ENCODE assay signal across 30 cellular contexts in the genomic region with DNA sequence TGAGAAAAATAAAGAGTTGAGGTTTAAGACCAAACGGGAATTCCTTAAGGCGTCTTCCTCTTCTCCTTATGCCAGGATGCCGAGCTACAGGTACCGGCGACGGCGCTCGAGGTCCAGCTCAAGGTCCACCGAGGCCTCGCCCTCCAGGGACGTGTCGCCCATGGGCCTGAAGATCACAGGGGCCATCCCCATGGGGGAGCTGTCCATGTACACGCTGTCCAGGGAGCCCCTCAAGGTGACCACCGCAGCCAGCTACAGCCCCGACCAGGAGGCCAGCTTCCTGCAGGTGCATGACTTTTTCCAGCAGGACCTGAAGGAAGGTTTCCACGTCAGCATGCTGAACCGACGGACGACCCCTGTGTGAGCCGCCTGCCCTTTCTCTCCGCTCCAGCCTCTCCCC. TPM values are rescaled to one million over a fixed set of nuclear protein-coding genes. Genes with fewer than 3 reads are reported as not detected.
A peak's percentile ranks its signal among the peaks of the same experiment; 100 is the strongest.
DNase-seq lines count a peak whose midpoint lies in the region; ATAC-seq, FAIRE-seq and TF ChIP-seq lines count a peak whose summit lies in the region.
"Had no signal": no experiment of that assay in that cellular context is flagged by ENCODE, and none has a peak within 500 bp of the region (broad histone marks: within the 10 kb centered on the region; RNA-seq: fewer than 3 reads in every experiment).

No MANE protein-coding gene starts in this region.

- intact Hi-C loops in sciatic nerve (cut with DNase I) = no loop called here

- H3K27me3 ChIP-seq in H1 (replicated peaks in 1 of 4; ENCODE audit: control insufficient read depth in 3 of 4, extremely low read depth in 1 of 4, insufficient read depth in 3 of 4, low read length in 3 of 4) = no peaks in the 10 kb centered on the region
- H3K27me3 ChIP-seq in neuronal stem cell (ENCODE audit: control insufficient read depth in 3 of 3, insufficient read depth in 3 of 3, low read depth in 1 of 3, low read length in 3 of 3) = no peaks in the 10 kb centered on the region
- H3K27me3 ChIP-seq: BE2C, BLaER1 had no signal

- no peaks in the 10 kb centered on the region; the same call in 1 of the 2 replicates for H3K79me1 ChIP-seq in H1 (ENCODE audit: low read depth, low read length)
- no peaks in the 10 kb centered on the region for H3K79me1 ChIP-seq in neuronal stem cell (ENCODE audit: low read depth, low read length)

- H3K9ac ChIP-seq in H1 (replicated peaks in 1 of 4; ENCODE audit: extremely low read depth in 1 of 4, low read depth in 3 of 4, low read length in 3 of 4) (no peak overlapping the region), neuronal stem cell (ENCODE audit: low read depth, low read length, poor library complexity) (no peak overlapping the region)
- H3K9ac ChIP-seq: BLaER1 had no signal

- no peaks in the 10 kb centered on the region for H3K9me3 ChIP-seq in H1 (ENCODE audit: insufficient read depth in 2 of 2, low read depth in 1 of 2, low read length in 1 of 2)
- peaks cover 0 to 4% of the 10 kb centered on the region in 2 donors for H3K9me3 ChIP-seq in neuronal stem cell (replicated peaks in 1 of 2; ENCODE audit: control insufficient read depth in 2 of 2, insufficient read depth in 1 of 2, low read depth in 1 of 2, low read length in 2 of 2)
- H3K9me3 ChIP-seq: BE2C, BLaER1 had no signal

- no peak for TF ChIP-seq POLR2A in H1 (IDR thresholded peaks at IDR 0.05; ENCODE audit: control extremely low read depth in 1 of 2, low read depth in 2 of 2, low read length in 2 of 2)

- TF ChIP-seq CTCF in H1 (IDR thresholded peaks at IDR 0.05; ENCODE audit: control extremely low read depth in 1 of 3, insufficient read depth in 1 of 3, low read depth in 1 of 3, low read length in 3 of 3) = no peak

- no peaks in the 10 kb centered on the region for H3K4me1 ChIP-seq in H1 (replicated peaks in 1 of 4; ENCODE audit: control insufficient read depth in 3 of 4, insufficient read depth in 4 of 4, low read length in 3 of 4)
- H3K4me1 ChIP-seq in neuronal stem cell (ENCODE audit: control insufficient read depth in 2 of 2, insufficient read depth in 1 of 2, low read depth in 1 of 2, low read length in 2 of 2) = peaks cover 0 to 7% of the 10 kb centered on the region in 2 donors
- H3K4me1 ChIP-seq: BLaER1 had no signal

- H2BK120ac ChIP-seq in H1 (replicated peaks; ENCODE audit: low read depth, low read length) = no peak overlapping the region
- H2BK120ac ChIP-seq in neuronal stem cell (ENCODE audit: low read depth, low read length) = no peak overlapping the region

- H4K91ac ChIP-seq in H1 (replicated peaks; ENCODE audit: insufficient read length, low read length) (no peak overlapping the region), neuronal stem cell (ENCODE audit: low read depth, low read length, poor library complexity) (no peak overlapping the region)

- H3K56ac ChIP-seq in H1 (replicated peaks; ENCODE audit: insufficient read length, low read depth, low read length) = no peak overlapping the region

- H3K14ac ChIP-seq in H1 (ENCODE audit: insufficient read length) = no peak overlapping the region
- no peak overlapping the region for H3K14ac ChIP-seq in neuronal stem cell (ENCODE audit: low read length)

- H4K20me1 ChIP-seq in H1 (replicated peaks in 1 of 2; ENCODE audit: control insufficient read depth in 1 of 2, insufficient read depth in 2 of 2, low read length in 2 of 2) = peaks cover 0 to 5% of the 10 kb centered on the region in 2 experiments
- H4K20me1 ChIP-seq: BLaER1 had no signal

- H3K79me2 ChIP-seq in H1 (ENCODE audit: control insufficient read depth in 1 of 2, insufficient read depth in 2 of 2, low read length in 2 of 2) = no peaks in the 10 kb centered on the region

- H2AFZ ChIP-seq in H1 (ENCODE audit: low read length) (no peak overlapping the region), neuronal stem cell (ENCODE audit: low read length) (no peak overlapping the region)

- H2BK12ac ChIP-seq in H1 (ENCODE audit: low read depth, low read length) (no peak overlapping the region), neuronal stem cell (ENCODE audit: low read length) (no peak overlapping the region)

- H3K4me2 ChIP-seq in H1 (ENCODE audit: insufficient read depth in 1 of 2, low read depth in 2 of 2, low read length in 2 of 2) (no peak overlapping the region), neuronal stem cell (ENCODE audit: insufficient read depth, low read length, poor library complexity, severe bottlenecking) (no peak overlapping the region)
- H3K4me2 ChIP-seq: BLaER1 had no signal

- no peak for TF ChIP-seq EP300 in H1 (IDR thresholded peaks at IDR 0.05; ENCODE audit: borderline replicate concordance in 1 of 2, low read depth in 2 of 2, low read length in 2 of 2)

- H3K18ac ChIP-seq in H1 (ENCODE audit: extremely low read depth, low read length) (no peak overlapping the region), neuronal stem cell (ENCODE audit: low read length) (peak overlapping the region; percentile 38)

- no peak overlapping the region for H2BK20ac ChIP-seq in H1 (ENCODE audit: low read length)

- H3K4me3 ChIP-seq in H1 (ENCODE audit: extremely low read depth in 1 of 4, insufficient read depth in 2 of 4, low read depth in 3 of 4, low read length in 4 of 4) (no peak overlapping the region), neuronal stem cell (ENCODE audit: low read length in 2 of 2) (no peak overlapping the region)
- H3K4me3 ChIP-seq: BLaER1, GM12878 had no signal

- no peak for FAIRE-seq in H1 (lab: Jason Lieb, UNC)
- FAIRE-seq: A204.1, GM12878, GM12892, GM19239 had no signal

- ATAC-seq in sciatic nerve = no peak
- ATAC-seq: GM12878 had no signal

- H2BK5ac ChIP-seq in H1 (ENCODE audit: low read depth, low read length) (no peak overlapping the region), neuronal stem cell (ENCODE audit: low read length) (no peak overlapping the region)

- TF ChIP-seq RAD21 in H1 (IDR thresholded peaks at IDR 0.05 in 1 of 2, conservative IDR thresholded peaks at IDR 0.05 in 1 of 2; ENCODE audit: low read depth in 2 of 2, low read length in 2 of 2) = no peak

- H3K23me2 ChIP-seq in H1 (ENCODE audit: low read depth, low read length) = peaks cover 9% of the 10 kb centered on the region; the same call in 1 of the 2 replicates

- H4K8ac ChIP-seq in H1 (ENCODE audit: extremely low read depth, insufficient read depth, low read length) (peak overlapping the region; percentile 25; the same call in 1 of the 2 replicates), neuronal stem cell (ENCODE audit: low read depth, low read length) (peak overlapping the region; percentile 65)

- POLR2A ChIA-PET in H1 (lab: Charles Lee; ENCODE audit: partially characterized antibody) = interaction anchor here (1.0 to 1.6 kb wide), 4 partner anchors 9 to 17 kb away, joined by 3 to 4 read pairs (median 3); no protein-coding TSS in a partner anchor

- H4K5ac ChIP-seq in H1 (ENCODE audit: insufficient read length, low read depth, low read length) = no peak overlapping the region

- H3K4ac ChIP-seq in H1 (replicated peaks; ENCODE audit: insufficient read length, low read depth, low read length) (no peak overlapping the region), neuronal stem cell (ENCODE audit: low read length) (no peak overlapping the region)

- H3K27ac ChIP-seq in H1 (ENCODE audit: low read depth, low read length) = no peak overlapping the region
- no peak overlapping the region for H3K27ac ChIP-seq in neuronal stem cell (replicated peaks; ENCODE audit: low read length)
- H3K27ac ChIP-seq: BLaER1 had no signal

- CTCF ChIA-PET in H1 (lab: Charles Lee; ENCODE audit: partially characterized antibody) = interaction anchor here (0.9 to 2.6 kb wide), 4 partner anchors 10 to 87 kb away, joined by 3 to 10 read pairs (median 4); no protein-coding TSS in a partner anchor

- H2AK5ac ChIP-seq in H1 (ENCODE audit: low read depth, low read length) = no peak overlapping the region
- peak overlapping the region; percentile 19 for H2AK5ac ChIP-seq in neuronal stem cell (ENCODE audit: low read depth, low read length)

- no peak overlapping the region for H2BK15ac ChIP-seq in H1 (ENCODE audit: low read length)
- peak overlapping the region; percentile 54 for H2BK15ac ChIP-seq in neuronal stem cell (ENCODE audit: low read length)

- H3K23ac ChIP-seq in H1 (ENCODE audit: insufficient read length) (no peak overlapping the region), neuronal stem cell (ENCODE audit: low read depth, low read length, poor library complexity) (peak overlapping the region; percentile 20)

- H3K36me3 ChIP-seq in H1 (ENCODE audit: control insufficient read depth in 2 of 4, insufficient read depth in 4 of 4, low read length in 3 of 4) (no peaks in the 10 kb centered on the region), neuronal stem cell (replicated peaks in 1 of 2; ENCODE audit: control insufficient read depth in 2 of 2, insufficient read depth in 2 of 2, low read length in 2 of 2) (no peaks in the 10 kb centered on the region)
- H3K36me3 ChIP-seq: BLaER1 had no signal

- DNase-seq in H1 (ENCODE audit: low read depth in 1 of 2, low spot score in 2 of 2) = no peak
- peak; percentile 54 for DNase-seq in islet precursor cell
- no peak for DNase-seq in neuronal stem cell (ENCODE audit: low spot score)
- no peak for DNase-seq in activated CD8-positive, alpha-beta memory T cell treated with anti-CD3 and anti-CD28 coated beads, Interleukin-2, amount 50 U/mL, for 4 hours
- no peak for DNase-seq in sciatic nerve (ENCODE audit: low spot score)
- DNase-seq: 8988T; ACHN; BE2C; C1 segment of cervical spinal cord; CD4-positive, alpha-beta memory T cell; CD4-positive, CD25-positive, alpha-beta regulatory T cell; CD8-positive, alpha-beta memory T cell; COR-L47; DMS 273 treated with DMSO at 0.1 percent for 48 hours; DMS153; DMS53; DMS79; DND-41; EL; GDM1 had no signal

- 93% methylated on average over 21 of the region's 21 CpGs; no CpG with 5 or more reads in 1 of the 2 experiments for WGBS in H1 (ENCODE audit: extremely low coverage in 1 of 2, insufficient coverage in 1 of 2, insufficient read length in 1 of 2, insufficient replicate concordance in 2 of 2, low coverage in 1 of 2, low lambda C conversion rate in 2 of 2, missing lambda C conversion rate in 1 of 2), 2 experiments
- WGBS in neuronal stem cell (ENCODE audit: extremely low coverage in 2 of 2, insufficient read length in 2 of 2, insufficient replicate concordance in 1 of 2), 2 donors = no CpG with 5 or more reads among the region's 21 CpGs

TF ChIP-seq in H1, 55 proteins besides CTCF, POLR2A, EP300 and RAD21 (continues in another document):
- no peak for TF ChIP-seq CBX8 (IDR thresholded peaks at IDR 0.05; ENCODE audit: borderline replicate concordance, low read depth, low read length)

RNA-seq across cellular contexts. Expression of a gene that starts 13.7 kb away (rescaled TPM):
- not detected in 2 replicates for total RNA-seq in H1 (2021; fragmentation: NEBNext Ultra II Directional; extraction: Animal tissue kit (Norgen Biotek cat#: 25700))
- polyA plus RNA-seq in H1 (2011; rRNA removed) = 0.13 TPM in 1 of 2 replicates, not detected in the other
- polyA plus RNA-seq in H1 (2011; cell fraction: cytosol; rRNA removed) = not detected
- 0.09 TPM for polyA plus RNA-seq in H1 (2011; cell fraction: nucleus; rRNA removed)
- polyA plus RNA-seq in H1 (2012, experiment 1 of 2) = not detected in 4 replicates
- not detected for polyA plus RNA-seq in H1 (2012, experiment 2 of 2)
- not detected for polyA plus RNA-seq in H1 (2013, experiment 1 of 2)
- polyA plus RNA-seq in H1 (2013, experiment 2 of 2) = not detected
- not detected in 2 replicates for polyA minus RNA-seq in H1 (2011; rRNA and poly(A)+ RNA removed)
- polyA minus RNA-seq in H1 (2011; cell fraction: cytosol; rRNA and poly(A)+ RNA removed) = not detected
- polyA minus RNA-seq in H1 (2011; cell fraction: nucleus; rRNA and poly(A)+ RNA removed) = not detected
- 0.29 TPM for polyA plus RNA-seq in neuronal stem cell (2013, experiment 1 of 2)
- 0.25 TPM for polyA plus RNA-seq in neuronal stem cell (2013, experiment 2 of 2)
- not detected for total RNA-seq in sciatic nerve
- total RNA-seq: A673; CD4-positive, alpha-beta memory T cell; CD4-positive, CD25-positive, alpha-beta regulatory T cell; CD8-positive, alpha-beta memory T cell; Daoy; G401; GM12878 had no signal
- polyA plus RNA-seq: AG04450; CD14-positive monocyte; CD4-positive, alpha-beta memory T cell; CD4-positive, CD25-positive, alpha-beta regulatory T cell; CD8-positive, alpha-beta memory T cell; GM12878 had no signal
